13 cellular contexts compared by ENCODE assay signal in the genomic region with DNA sequence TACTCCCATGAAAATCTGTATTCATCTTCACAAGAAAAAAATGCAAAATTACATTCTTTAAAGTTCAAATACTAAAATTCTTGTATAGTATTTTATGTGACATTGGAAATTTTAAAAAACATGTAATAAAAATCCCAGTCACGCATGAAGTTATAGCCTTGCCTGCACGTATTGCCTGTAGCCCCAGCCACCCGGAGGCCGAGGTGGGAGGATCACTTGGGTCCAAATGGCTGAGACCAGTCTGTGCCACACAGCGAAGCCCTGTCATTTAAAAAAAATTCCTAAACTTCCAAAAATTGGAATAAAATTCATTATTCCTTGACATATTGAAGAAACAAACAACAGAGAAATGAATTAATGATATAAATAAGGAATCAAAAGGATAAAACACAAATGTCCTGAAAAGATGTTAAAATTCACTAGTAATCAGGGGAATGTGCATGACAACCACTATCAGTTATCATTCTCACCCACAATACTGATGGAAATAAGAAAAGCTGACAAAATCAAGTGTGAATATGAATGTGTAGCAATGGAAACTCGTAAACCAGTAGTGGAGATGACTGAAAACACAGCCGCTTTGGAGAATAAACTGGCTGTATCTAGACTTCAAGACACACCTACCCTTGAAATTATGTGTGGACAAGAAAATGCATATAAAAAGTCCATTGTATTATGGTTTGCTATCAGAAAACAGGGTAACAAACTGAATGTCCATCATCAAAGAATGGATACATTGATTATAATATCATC. TPM values are rescaled to one million over a fixed set of nuclear protein-coding genes. Genes with fewer than 3 reads are reported as not detected.
DNase-seq lines count a peak whose midpoint lies in the region; ATAC-seq, FAIRE-seq and TF ChIP-seq lines count a peak whose summit lies in the region.
"Had no signal": no experiment of that assay in that cellular context is flagged by ENCODE, and none has a peak within 500 bp of the region (broad histone marks: within the 10 kb centered on the region; RNA-seq: fewer than 3 reads in every experiment).

No MANE protein-coding gene starts in this region.

- peak; percentile 36 for ATAC-seq in activated CD4-positive, alpha-beta T cell treated with anti-CD3 and anti-CD28 coated beads for 36 hours
- ATAC-seq in GM12878: no peak
- no peak for ATAC-seq in GM18502 (IDR thresholded peaks at IDR 0.05; ENCODE audit: poor library complexity, unreplicated experiment)
- ATAC-seq in HG02759 (IDR thresholded peaks at IDR 0.05; ENCODE audit: unreplicated experiment): no peak

- in situ Hi-C loops in GM12878 (cut with MboI): no loop called here

- FAIRE-seq in GM18507 (lab: Jason Lieb, UNC): peak; percentile 54
- no peak for FAIRE-seq in GM12878 (lab: Jason Lieb, UNC)
- peak; percentile 61 for FAIRE-seq in small intestine (lab: Jason Lieb, UNC)
- FAIRE-seq: keratinocyte had no signal

- peaks cover 70% of the 10 kb centered on the region for H3K4me1 Mint-ChIP-seq in activated CD4-positive, alpha-beta T cell treated with anti-CD3 and anti-CD28 coated beads for 36 hours

- RAD21 ChIA-PET in GM12878 (lab: Charles Lee; ENCODE audit: unreplicated experiment): no interaction called here

- no peaks in the 10 kb centered on the region for H3K9me3 ChIP-seq in GM12878 (replicated peaks; ENCODE audit: control insufficient read depth, insufficient read depth, low read length)
- H3K9me3 ChIP-seq in small intestine (ENCODE audit: control insufficient read depth, low read depth): no peaks in the 10 kb centered on the region

- H3K27me3 ChIP-seq in GM12878 (replicated peaks in 1 of 2; ENCODE audit: control insufficient read depth in 2 of 2, insufficient read depth in 2 of 2, low read length in 1 of 2) (no peaks in the 10 kb centered on the region), small intestine (ENCODE audit: control insufficient read depth in 2 of 2, insufficient read depth in 2 of 2, low read length in 2 of 2) (no peaks in the 10 kb centered on the region)

- SMC1A ChIA-PET in GM12878 (lab: Charles Lee; ENCODE audit: uncharacterized antibody, unreplicated experiment): interaction anchor here (1.4 kb wide), 1 partner anchor 96 kb away, joined by 3 read pairs; no protein-coding TSS in a partner anchor

- peaks cover 0 to 3% of the 10 kb centered on the region in 2 experiments; a peak in 2 of 4 replicates for H3K36me3 ChIP-seq in GM12878 (ENCODE audit: control insufficient read depth in 2 of 2, insufficient read depth in 2 of 2, low read length in 1 of 2)
- no peaks in the 10 kb centered on the region for H3K36me3 ChIP-seq in small intestine (ENCODE audit: control insufficient read depth in 2 of 2, insufficient read depth in 2 of 2, low read length in 2 of 2)

- H3K27ac ChIP-seq in GM12878 (ENCODE audit: control insufficient read depth, insufficient read depth) (peak overlapping the region; percentile 97), small intestine (ENCODE audit: low read depth in 1 of 2, low read length in 1 of 2) (no peak overlapping the region)

- peak overlapping the region; percentile 80 for H3K9ac ChIP-seq in GM12878 (ENCODE audit: control insufficient read depth, insufficient read depth, low read length)

- peak overlapping the region; percentile 96 for H3K27ac Mint-ChIP-seq in activated CD4-positive, alpha-beta T cell treated with anti-CD3 and anti-CD28 coated beads for 36 hours

- intact Hi-C loops in activated CD4-positive, alpha-beta T cell treated with anti-CD3 and anti-CD28 coated beads for 36 hours (cut with DNase I, micrococcal nuclease): loop anchor here (2.0 to 5.0 kb wide), 3 partner anchors 43 to 197 kb away; a partner anchor contains a TSS
- intact Hi-C loops in GM12878 (cut with micrococcal nuclease; ENCODE audit: unreplicated experiment): loop anchor here (5.0 kb wide), 1 partner anchor 46 kb away; no protein-coding TSS in a partner anchor

- BruUV-seq in GM12878 (replicated peaks; lab: Mats Ljungman, UMichigan): no TSS peak

- TF ChIP-seq EP300 in GM12878 (IDR thresholded peaks at IDR 0.05; ENCODE audit: borderline replicate concordance in 1 of 2, control insufficient read depth in 1 of 2, low read depth in 2 of 2, low read length in 2 of 2): no peak

- peaks cover 38% of the 10 kb centered on the region for H3K36me3 Mint-ChIP-seq in activated CD4-positive, alpha-beta T cell treated with anti-CD3 and anti-CD28 coated beads for 36 hours (ENCODE audit: low read depth)

- WGBS in GM12878 (ENCODE audit: insufficient coverage, insufficient replicate concordance, low lambda C conversion rate, missing lambda C conversion rate): 67% methylated on average over 7 of the region's 7 CpGs
- 83 to 88% (median 85%) methylated on average over 7 of the region's 7 CpGs for WGBS in small intestine, 3 donors

- H3K4me3 Mint-ChIP-seq in activated CD4-positive, alpha-beta T cell treated with anti-CD3 and anti-CD28 coated beads for 36 hours: peak overlapping the region; percentile 84
- H3K4me3 Mint-ChIP-seq: neural crest cell had no signal

- peak overlapping the region; percentile 70 for H3K4me2 ChIP-seq in GM12878 (ENCODE audit: control insufficient read depth, insufficient read depth)

- TF ChIP-seq RAD21 in GM12878 (IDR thresholded peaks at IDR 0.05; ENCODE audit: insufficient read depth, low read depth, low read length): no peak

- DNase-seq in activated CD4-positive, alpha-beta T cell treated with anti-CD3 and anti-CD28 coated beads for 36 hours: no peak
- DNase-seq in activated CD4-positive, alpha-beta T cell treated with anti-CD3 and anti-CD28 coated beads, Interleukin-2, amount 50 U/mL, for 4 hours: no peak
- DNase-seq in GM18507 (ENCODE audit: extremely low spot score, insufficient read length, low read depth) (no peak), GM12878 (ENCODE audit: low read depth, low spot score) (no peak), small intestine (no peak), cerebellar nuclear complex (lab: John Stamatoyannopoulos, UW) (no peak)
- DNase-seq: caudate nucleus, DMS79 treated with DMSO at 0.1 percent for 48 hours, NCI-H1694 treated with DMSO at 0.1 percent for 48 hours had no signal

- CTCF ChIA-PET in activated CD4-positive, alpha-beta T cell treated with anti-CD3 and anti-CD28 coated beads for 36 hours (lab: Charles Lee): no interaction called here
- CTCF ChIA-PET in GM12878 (lab: Yijun Ruan, JAX): interaction anchor here (1.3 to 2.3 kb wide), 2 partner anchors 43 to 66 kb away, joined by 3 to 6 read pairs; no protein-coding TSS in a partner anchor

- no peaks in the 10 kb centered on the region for H3K9me3 Mint-ChIP-seq in activated CD4-positive, alpha-beta T cell treated with anti-CD3 and anti-CD28 coated beads for 36 hours (ENCODE audit: low read depth)
- H3K9me3 Mint-ChIP-seq: neural crest cell had no signal

- TF ChIP-seq CTCF in GM12878 (IDR thresholded peaks at IDR 0.05 in 2 of 3, conservative IDR thresholded peaks at IDR 0.05 in 1 of 3; ENCODE audit: control insufficient read depth in 2 of 3, extremely low read depth in 1 of 3, insufficient read depth in 1 of 3, low read depth in 3 of 3, low read length in 3 of 3): no peak

- H3K27me3 Mint-ChIP-seq in activated CD4-positive, alpha-beta T cell treated with anti-CD3 and anti-CD28 coated beads for 36 hours: no peaks in the 10 kb centered on the region

- peak overlapping the region; percentile 89 for H2AFZ ChIP-seq in GM12878 (ENCODE audit: control insufficient read depth, low read depth, low read length)

- H3K4me1 ChIP-seq in GM12878 (ENCODE audit: control insufficient read depth, insufficient read depth, low read length) (peaks cover 16% of the 10 kb centered on the region), small intestine (ENCODE audit: control insufficient read depth in 2 of 2, insufficient read depth in 1 of 2, low read depth in 1 of 2, low read length in 1 of 2) (peaks cover 0 to 1% of the 10 kb centered on the region in 2 donors)

- POLR2A ChIA-PET in activated CD4-positive, alpha-beta T cell treated with anti-CD3 and anti-CD28 coated beads for 36 hours (lab: Charles Lee): interaction anchor here (2.6 kb wide), 1 partner anchor 45 kb away, joined by 15 read pairs; no protein-coding TSS in a partner anchor
- POLR2A ChIA-PET in GM12878 (lab: Charles Lee): interaction anchor here (0.7 kb wide), 1 partner anchor 190 kb away, joined by 3 read pairs; no protein-coding TSS in a partner anchor

- no peak for TF ChIP-seq POLR2A in GM12878 (IDR thresholded peaks at IDR 0.05; ENCODE audit: low read depth, low read length)

- H4K20me1 ChIP-seq in GM12878 (ENCODE audit: control insufficient read depth, insufficient read depth): no peaks in the 10 kb centered on the region

- peak overlapping the region; percentile 60 for H3K4me3 ChIP-seq in GM12878
- no peak overlapping the region for H3K4me3 ChIP-seq in small intestine (ENCODE audit: low read depth in 1 of 2, low read length in 2 of 2)

- peaks cover 29% of the 10 kb centered on the region for H3K79me2 ChIP-seq in GM12878 (ENCODE audit: control insufficient read depth, insufficient read depth, low read length)

RNA-seq across cellular contexts. Expression of a gene that starts 7.5 kb away (rescaled TPM):
- total RNA-seq in activated CD4-positive, alpha-beta T cell treated with anti-CD3 and anti-CD28 coated beads for 36 hours: 100 to 1,000 TPM; 109 to 118 TPM
- total RNA-seq in GM12878 (2013; cell fraction: nucleolus; rRNA removed): 322 and 361 TPM in 2 replicates
- total RNA-seq in GM12878 (2014; rRNA removed): 39.4 and 39.8 TPM in 2 replicates
- total RNA-seq in GM12878 (2014; rRNA removed; fragmentation: Illumina TruSeq; extraction: Trizol): 52.5 and 63.7 TPM in 2 replicates
- total RNA-seq in GM12878 (2021): 47.2 and 48.2 TPM in 2 replicates
- polyA plus RNA-seq in GM12878 (2011; ENCODE audit: low read depth): 25.5 TPM
- 56.5 and 66.1 TPM in 2 replicates for polyA plus RNA-seq in GM12878 (2011; rRNA removed)
- 39.6 and 40.3 TPM in 2 replicates for polyA plus RNA-seq in GM12878 (2011; cell fraction: cytosol; rRNA removed)
- polyA plus RNA-seq in GM12878 (2011; cell fraction: nucleus; rRNA removed): 166 and 173 TPM in 2 replicates
- 40.0 and 40.4 TPM in 2 replicates for polyA plus RNA-seq in GM12878 (2012)
- polyA plus RNA-seq in GM12878 (2014; fragmentation: Illumina TruSeq; extraction: Trizol): 69.8 and 91.0 TPM in 2 replicates
- 10 to 100 TPM; 41.7 to 44.0 TPM for polyA plus RNA-seq in GM12878 (2014; fragmentation: Nextera tagmentation; extraction: Ambion mirVana)
- polyA plus RNA-seq in GM12878 (2014; rRNA removed): 41.4 and 49.2 TPM in 2 replicates
- 10 to 100 TPM; 42.3 to 43.2 TPM for polyA plus RNA-seq in GM12878 (2016; fragmentation: Nextera tagmentation; extraction: Ambion mirVana)
- 35.4 and 42.2 TPM in 2 replicates for polyA minus RNA-seq in GM12878 (2011; rRNA and poly(A)+ RNA removed)
- 20.4 and 24.1 TPM in 2 replicates for polyA minus RNA-seq in GM12878 (2011; cell fraction: cytosol; rRNA and poly(A)+ RNA removed)
- polyA minus RNA-seq in GM12878 (2011; cell fraction: nucleus; rRNA and poly(A)+ RNA removed): 52.0 and 77.9 TPM in 2 replicates
- 10 to 100 TPM; 13.0 to 19.4 (median 14.3) TPM for polyA plus RNA-seq in small intestine

RNA-seq across cellular contexts. Expression of a gene that starts 21.6 kb away (rescaled TPM):
- total RNA-seq in activated CD4-positive, alpha-beta T cell treated with anti-CD3 and anti-CD28 coated beads for 36 hours: under 1 TPM in 1 of 2 experiments, not detected in 1; 0.12 TPM
- total RNA-seq in GM12878 (2013; cell fraction: nucleolus; rRNA removed): not detected in 2 replicates
- 5.0 TPM in 2 replicates for total RNA-seq in GM12878 (2014; rRNA removed)
- 6.1 TPM in 2 replicates for total RNA-seq in GM12878 (2014; rRNA removed; fragmentation: Illumina TruSeq; extraction: Trizol)
- 2.9 and 5.7 TPM in 2 replicates for total RNA-seq in GM12878 (2021)
- 0.72 TPM for polyA plus RNA-seq in GM12878 (2011; ENCODE audit: low read depth)
- polyA plus RNA-seq in GM12878 (2011; rRNA removed): 0.09 TPM in 1 of 2 replicates, not detected in the other
- 0.16 TPM in 1 of 2 replicates, not detected in the other for polyA plus RNA-seq in GM12878 (2011; cell fraction: cytosol; rRNA removed)
- polyA plus RNA-seq in GM12878 (2011; cell fraction: nucleus; rRNA removed): not detected in 2 replicates
- 0.77 and 0.81 TPM in 2 replicates for polyA plus RNA-seq in GM12878 (2012)
- polyA plus RNA-seq in GM12878 (2014; fragmentation: Illumina TruSeq; extraction: Trizol): 5.6 and 5.7 TPM in 2 replicates
- 1 to 10 TPM; 1.0 to 2.0 TPM for polyA plus RNA-seq in GM12878 (2014; fragmentation: Nextera tagmentation; extraction: Ambion mirVana)
- polyA plus RNA-seq in GM12878 (2014; rRNA removed): 3.5 and 3.8 TPM in 2 replicates
- 1 to 10 TPM; 4.9 to 5.7 TPM for polyA plus RNA-seq in GM12878 (2016; fragmentation: Nextera tagmentation; extraction: Ambion mirVana)
- not detected in 2 replicates for polyA minus RNA-seq in GM12878 (2011; rRNA and poly(A)+ RNA removed)
- polyA minus RNA-seq in GM12878 (2011; cell fraction: cytosol; rRNA and poly(A)+ RNA removed): not detected in 2 replicates
- polyA minus RNA-seq in GM12878 (2011; cell fraction: nucleus; rRNA and poly(A)+ RNA removed): not detected in 2 replicates
- polyA plus RNA-seq in small intestine: under 1 TPM in 1 of 3 donors, not detected in 2; 0.36 TPM
